ENCODE assay signal across 8 cellular contexts in genomic region chr7:17301491-17302101, GRCh38. TPM values are rescaled to one million over a fixed set of nuclear protein-coding genes. Genes with fewer than 3 reads are reported as not detected.
A peak's percentile ranks its signal among the peaks of the same experiment; 100 is the strongest.
DNase-seq lines count a peak whose midpoint lies in the region; ATAC-seq and TF ChIP-seq lines count a peak whose summit lies in the region.

No MANE protein-coding gene starts in this region.

- H3K27ac ChIP-seq in SK-N-SH (ENCODE audit: low read depth in 2 of 2, low read length in 1 of 2) (no peak overlapping the region), left ventricle myocardium inferior (replicated peaks) (peak overlapping the region; percentile 97)

- TF ChIP-seq CTCF in SK-N-SH (IDR thresholded peaks at IDR 0.05) = peak; percentile 94
- TF ChIP-seq CTCF in left ventricle myocardium inferior (IDR thresholded peaks at IDR 0.05; ENCODE audit: borderline replicate concordance) = peak; percentile 77

- no peaks in the 10 kb centered on the region for H3K9me2 ChIP-seq in SK-N-SH

- H3K4me1 ChIP-seq in SK-N-SH (ENCODE audit: control insufficient read depth in 1 of 2, insufficient read depth in 2 of 2, low read depth in 1 of 2, low read length in 1 of 2) = peaks cover 4 to 8% of the 10 kb centered on the region in 2 experiments; a peak in 2 of 4 replicates
- peaks cover 83% of the 10 kb centered on the region for H3K4me1 ChIP-seq in left ventricle myocardium inferior

- H3K4me2 ChIP-seq in SK-N-SH = no peak overlapping the region

- H4K20me1 ChIP-seq in SK-N-SH (ENCODE audit: insufficient read depth) = no peaks in the 10 kb centered on the region

- H3F3A ChIP-seq in SK-N-SH (replicated peaks; ENCODE audit: insufficient read depth) = peaks cover 10% of the 10 kb centered on the region

- intact Hi-C loops in left ventricle myocardium inferior (cut with micrococcal nuclease) = loop anchor here (10.0 kb wide), 1 partner anchor 317 kb away; no protein-coding TSS in a partner anchor

- TF ChIP-seq RAD21 in SK-N-SH (IDR thresholded peaks at IDR 0.05; ENCODE audit: low read length) = peak; percentile 48

- POLR2A ChIA-PET in SK-N-SH (lab: Yijun Ruan, JAX) = no interaction called here

- H3K27me3 ChIP-seq in SK-N-SH (ENCODE audit: insufficient read depth) = peaks cover 52% of the 10 kb centered on the region
- no peaks in the 10 kb centered on the region for H3K27me3 ChIP-seq in left ventricle myocardium inferior (ENCODE audit: low read depth)

- no peak overlapping the region for H2AFZ ChIP-seq in SK-N-SH (ENCODE audit: low read depth)

- DNase-seq in SK-N-SH = no peak
- DNase-seq in NCI-H526 treated with DMSO at 0.1 percent for 48 hours (lab: John Stamatoyannopoulos, UW) = peak; percentile 25
- DNase-seq in activated naive CD4-positive, alpha-beta T cell treated with Interleukin-2 at 50 U/mL for 16 hours = peak; percentile 40
- no peak for DNase-seq in left ventricle myocardium inferior
- peak; percentile 40 for DNase-seq in stimulated activated CD4-positive, alpha-beta T cell treated with anti-CD3 and anti-CD28 coated beads, Interleukin-12 subunit alpha, Interleukin-12 subunit beta, amount 100 ng/mL, for 4 hours
- DNase-seq in left lobe of liver (ENCODE audit: low spot score) = no peak
- no peak for DNase-seq in NCI-H128 (lab: John Stamatoyannopoulos, UW; ENCODE audit: unreplicated experiment)

- H3K4me3 ChIP-seq in SK-N-SH (ENCODE audit: low read depth in 2 of 2, low read length in 1 of 2) (no peak overlapping the region; a peak in 1 of 4 replicates), left ventricle myocardium inferior (peak overlapping the region; percentile 93)

- H3K36me3 ChIP-seq in SK-N-SH (replicated peaks in 1 of 2; ENCODE audit: control insufficient read depth in 1 of 2, insufficient read depth in 2 of 2, low read length in 1 of 2) (no peaks in the 10 kb centered on the region), left ventricle myocardium inferior (no peaks in the 10 kb centered on the region)

- no peak overlapping the region for H3K9ac ChIP-seq in SK-N-SH

- CTCF ChIA-PET in SK-N-SH (lab: Yijun Ruan, JAX) = interaction anchor here (0.6 to 2.3 kb wide), 23 partner anchors 8 to 320 kb away, joined by 3 to 13 read pairs (median 4); no protein-coding TSS in a partner anchor

- no peaks in the 10 kb centered on the region for H3K79me2 ChIP-seq in SK-N-SH (ENCODE audit: insufficient read depth)

- H3K9me3 ChIP-seq in SK-N-SH = no peaks in the 10 kb centered on the region
- no peaks in the 10 kb centered on the region for H3K9me3 ChIP-seq in left ventricle myocardium inferior (replicated peaks)

- no peak for TF ChIP-seq EP300 in SK-N-SH (IDR thresholded peaks at IDR 0.05; ENCODE audit: borderline replicate concordance in 1 of 2, low read depth in 1 of 2, low read length in 1 of 2)

- no peak for ATAC-seq in SK-N-SH treated with all-trans-retinoic acid at 6 μM for 48 hours
- no peak for ATAC-seq in left lobe of liver

- 0% methylated on average over 2 of the region's 2 CpGs for WGBS in SK-N-SH (ENCODE audit: low lambda C conversion rate)

TF ChIP-seq in SK-N-SH, 30 proteins besides CTCF, POLR2A, EP300 and RAD21 (continues in another document):
- TF ChIP-seq TCF12 (IDR thresholded peaks at IDR 0.05) (no peak), MXI1 (IDR thresholded peaks at IDR 0.05; ENCODE audit: low read depth, low read length) (no peak), REST (IDR thresholded peaks at IDR 0.05; ENCODE audit: low read depth, low read length) (no peak), USF1 (IDR thresholded peaks at IDR 0.05; ENCODE audit: borderline replicate concordance, low read depth) (no peak), NFIC (IDR thresholded peaks at IDR 0.05; ENCODE audit: borderline replicate concordance) (no peak), ELF1 (IDR thresholded peaks at IDR 0.05) (no peak), CHD2 (IDR thresholded peaks at IDR 0.05; ENCODE audit: low read length, partially characterized antibody) (no peak), JUND (IDR thresholded peaks at IDR 0.05) (no peak), RCOR1 (IDR thresholded peaks at IDR 0.05; ENCODE audit: low read length) (no peak), FOSL2 (IDR thresholded peaks at IDR 0.05; ENCODE audit: borderline replicate concordance, low read depth) (no peak), YY1 (IDR thresholded peaks at IDR 0.05; ENCODE audit: low read depth) (no peak)

TF ChIP-seq in SK-N-SH treated with all-trans-retinoic acid at 6 μM for 48 hours, 23 proteins besides CTCF, POLR2A, EP300 and RAD21:
- TF ChIP-seq SNAI2 (CRISPR knock-in tag; IDR thresholded peaks at IDR 0.05) (no peak), CREB5 (CRISPR knock-in tag; IDR thresholded peaks at IDR 0.05; ENCODE audit: low read depth) (no peak), ZNF70 (CRISPR knock-in tag; IDR thresholded peaks at IDR 0.05) (no peak), RARB (CRISPR knock-in tag; IDR thresholded peaks at IDR 0.05) (no peak)
TF ChIP-seq in SK-N-SH treated with all-trans-retinoic acid at 6 μM for 48 hours: peak in this region for 0.

RNA-seq across cellular contexts. Expression of gene AHR, which starts 3.1 kb away (rescaled TPM):
- 0.13 TPM in 1 of 2 replicates, not detected in the other for polyA plus RNA-seq in SK-N-SH (2012; rRNA removed)
- 0.01 TPM in 1 of 2 replicates, not detected in the other for polyA plus RNA-seq in SK-N-SH (2012; cell fraction: cytosol; rRNA removed)
- polyA plus RNA-seq in SK-N-SH (2012; cell fraction: nucleus; rRNA removed) = 0.02 TPM in 1 of 2 replicates, not detected in the other
- total RNA-seq in left ventricle myocardium inferior = 24.9 TPM
- 24.7 TPM for total RNA-seq in left lobe of liver

Comparison
In these comparisons a context has a peak if more than half of its experiments do, and no peak if none do; other contexts are left out.
1. DNase-seq: peak in NCI-H526 treated with DMSO at 0.1 percent for 48 hours (single experiment), activated naive CD4-positive, alpha-beta T cell treated with Interleukin-2 at 50 U/mL for 16 hours (single experiment) and stimulated activated CD4-positive, alpha-beta T cell treated with anti-CD3 and anti-CD28 coated beads, Interleukin-12 subunit alpha, Interleukin-12 subunit beta, amount 100 ng/mL, for 4 hours (single experiment); none in SK-N-SH (single experiment), left ventricle myocardium inferior (single experiment), left lobe of liver (single experiment) and NCI-H128 (single experiment).